32 cellular contexts compared by ENCODE assay signal in genomic region chr2:44139741-44140140, GRCh38.
"Had no signal": no experiment of that assay in that cellular context is flagged by ENCODE, and none has a peak within 500 bp of the region (broad histone marks: within the 10 kb centered on the region; RNA-seq: fewer than 3 reads in every experiment).

No MANE protein-coding gene starts in this region.

- H3K27ac Mint-ChIP-seq: activated CD4-positive, alpha-beta memory T cell treated with anti-CD3 and anti-CD28 coated beads, Interleukin-2, amount 10 ng/mL, durations not matched to agents 7 days and 5 days; activated CD8-positive, alpha-beta memory T cell treated with anti-CD3 and anti-CD28 coated beads, Interleukin-2, amount 10 ng/mL, durations not matched to agents 7 days and 5 days; activated naive CD4-positive, alpha-beta T cell treated with anti-CD3 and anti-CD28 coated beads, Interleukin-2, amount 50 U/mL, for 24 hours; activated T-cell treated with anti-CD3 and anti-CD28 coated beads, Interleukin-2, amount 50 U/mL, for 72 hours; activated T-helper 17 cell treated with anti-CD3 and anti-CD28 coated beads, Interleukin-2, amount 50 U/mL, for 72 hours; brain; T-helper 1 cell treated with Interleukin-12 subunit alpha and Interleukin-12 subunit beta and Interleukin-4 antibody, amounts not matched to agents 30 μg/mL and 1 μg/mL, for 36 hours; T-helper 2 cell treated with Interferon-gamma antibody and Interleukin-4, amounts not matched to agents 5 μg/mL and 100 μg/mL, for 36 hours had no signal

- H3K27ac ChIP-seq: colonic mucosa, Peyer's patch, SJSA1 had no signal

- H3K27me3 Mint-ChIP-seq: activated naive CD4-positive, alpha-beta T cell treated with anti-CD3 and anti-CD28 coated beads, Interleukin-2, amount 50 U/mL, for 24 hours; activated T-helper 17 cell treated with anti-CD3 and anti-CD28 coated beads, Interleukin-2, amount 50 U/mL, for 72 hours; brain had no signal

- H3K4me1 Mint-ChIP-seq: activated CD4-positive, alpha-beta memory T cell treated with anti-CD3 and anti-CD28 coated beads, Interleukin-2, amount 10 ng/mL, durations not matched to agents 7 days and 5 days; activated CD8-positive, alpha-beta memory T cell treated with anti-CD3 and anti-CD28 coated beads, Interleukin-2, amount 10 ng/mL, durations not matched to agents 7 days and 5 days; activated T-helper 17 cell treated with anti-CD3 and anti-CD28 coated beads, Interleukin-2, amount 50 U/mL, for 72 hours had no signal

- DNase-seq: activated CD4-positive, alpha-beta memory T cell treated with anti-CD3 and anti-CD28 coated beads, Interleukin-2, amount 10 ng/mL, durations not matched to agents 7 days and 5 days; activated CD4-positive, alpha-beta T cell treated with anti-CD3 and anti-CD28 coated beads for 4 hours; activated CD8-positive, alpha-beta memory T cell treated with anti-CD3 and anti-CD28 coated beads for 24 hours; activated CD8-positive, alpha-beta memory T cell treated with anti-CD3 and anti-CD28 coated beads, Interleukin-2, amount 10 ng/mL, durations not matched to agents 7 days and 5 days; activated CD8-positive, alpha-beta memory T cell treated with anti-CD3 and anti-CD28 coated beads, Interleukin-2, amount 50 U/mL, for 48 hours; activated effector memory CD4-positive, alpha-beta T cell treated with anti-CD3 and anti-CD28 coated beads, Interleukin-2, amount 50 U/mL, for 16 hours; activated naive CD4-positive, alpha-beta T cell; activated T-cell treated with anti-CD3 and anti-CD28 coated beads, Interleukin-2, amount 50 U/mL, for 72 hours; anterior cingulate cortex; central memory CD4-positive, alpha-beta T cell; colonic mucosa; Kasumi-1; KBM-7; MM.1S; NCI-H1105; NCI-H1417 treated with DMSO at 0.1 percent for 48 hours; NCI-H187 treated with DMSO at 0.1 percent for 48 hours; NCI-H2081; NCI-H345; NCI-H524 treated with DMSO at 0.1 percent for 48 hours; PC-3; Peyer's patch; RPMI8226; SHP77 treated with DMSO at 0.1 percent for 48 hours; SK-N-SH had no signal

- H3K4me3 Mint-ChIP-seq: activated CD4-positive, alpha-beta memory T cell treated with anti-CD3 and anti-CD28 coated beads, Interleukin-2, amount 10 ng/mL, durations not matched to agents 7 days and 5 days; activated CD8-positive, alpha-beta memory T cell treated with anti-CD3 and anti-CD28 coated beads, Interleukin-2, amount 10 ng/mL, durations not matched to agents 7 days and 5 days; activated naive CD4-positive, alpha-beta T cell treated with anti-CD3 and anti-CD28 coated beads, Interleukin-2, amount 50 U/mL, for 24 hours; activated T-cell treated with anti-CD3 and anti-CD28 coated beads, Interleukin-2, amount 50 U/mL, for 72 hours; activated T-helper 17 cell treated with anti-CD3 and anti-CD28 coated beads, Interleukin-2, amount 50 U/mL, for 72 hours; brain; T-helper 1 cell treated with Interleukin-12 subunit alpha and Interleukin-12 subunit beta and Interleukin-4 antibody, amounts not matched to agents 30 μg/mL and 1 μg/mL, for 36 hours; T-helper 2 cell treated with Interferon-gamma antibody and Interleukin-4, amounts not matched to agents 5 μg/mL and 100 μg/mL, for 36 hours had no signal

- H3K4me2 ChIP-seq: SK-N-SH had no signal

- H3K9ac ChIP-seq: SK-N-SH had no signal

- H3K27me3 ChIP-seq: colonic mucosa, Peyer's patch, SJSA1 had no signal

- H3K9me3 ChIP-seq: colonic mucosa, Peyer's patch, SJSA1, SK-N-SH had no signal

- H3K4me1 ChIP-seq: colonic mucosa, Peyer's patch had no signal

- H3K36me3 ChIP-seq: colonic mucosa, Peyer's patch, SJSA1 had no signal

- H3K9me3 Mint-ChIP-seq: activated CD4-positive, alpha-beta memory T cell treated with anti-CD3 and anti-CD28 coated beads, Interleukin-2, amount 10 ng/mL, durations not matched to agents 7 days and 5 days; activated naive CD4-positive, alpha-beta T cell treated with anti-CD3 and anti-CD28 coated beads, Interleukin-2, amount 50 U/mL, for 24 hours; activated T-helper 17 cell treated with anti-CD3 and anti-CD28 coated beads, Interleukin-2, amount 50 U/mL, for 72 hours; brain; T-helper 1 cell treated with Interleukin-12 subunit alpha and Interleukin-12 subunit beta and Interleukin-4 antibody, amounts not matched to agents 30 μg/mL and 1 μg/mL, for 36 hours; T-helper 2 cell treated with Interferon-gamma antibody and Interleukin-4, amounts not matched to agents 5 μg/mL and 100 μg/mL, for 36 hours had no signal

- H3K36me3 Mint-ChIP-seq: activated CD8-positive, alpha-beta memory T cell treated with anti-CD3 and anti-CD28 coated beads, Interleukin-2, amount 10 ng/mL, durations not matched to agents 7 days and 5 days; activated naive CD4-positive, alpha-beta T cell treated with anti-CD3 and anti-CD28 coated beads, Interleukin-2, amount 50 U/mL, for 24 hours; brain had no signal

- ATAC-seq: activated CD4-positive, CD25-positive, alpha-beta regulatory T cell treated with anti-CD3 and anti-CD28 coated beads, Interleukin-2, amount 50 U/mL, for 24 hours; activated CD8-positive, alpha-beta memory T cell treated with anti-CD3 and anti-CD28 coated beads, Interleukin-2, amount 10 ng/mL, durations not matched to agents 7 days and 5 days; activated T-cell treated with anti-CD3 and anti-CD28 coated beads, Interleukin-2, amount 50 U/mL, for 72 hours; activated T-helper 17 cell treated with anti-CD3 and anti-CD28 coated beads, Interleukin-2, amount 50 U/mL, for 72 hours; PC-3 had no signal

- H3K4me3 ChIP-seq: colonic mucosa, Peyer's patch, SJSA1 had no signal
